23 cellular contexts compared by ENCODE assay signal in genomic region chr15:57649138-57649537, GRCh38. TPM values are rescaled to one million over a fixed set of nuclear protein-coding genes. Genes with fewer than 3 reads are reported as not detected.
DNase-seq lines count a peak whose midpoint lies in the region; ATAC-seq and TF ChIP-seq lines count a peak whose summit lies in the region.
"Had no signal": no experiment of that assay in that cellular context is flagged by ENCODE, and none has a peak within 500 bp of the region (broad histone marks: within the 10 kb centered on the region; RNA-seq: fewer than 3 reads in every experiment).

No MANE protein-coding gene starts in this region.

- intact Hi-C loops in heart right ventricle (cut with DNase I) (no loop called here), cardiac septum (cut with DNase I) (no loop called here), mammary epithelial cell (cut with micrococcal nuclease) (loop anchor here (10.0 kb wide), 1 partner anchor 536 kb away; no protein-coding TSS in a partner anchor)

- DNase-seq in heart right ventricle (no peak), cardiac septum (ENCODE audit: low spot score) (no peak), mammary epithelial cell (peak; percentile 97), fibroblast of pulmonary artery (ENCODE audit: low read depth) (peak; percentile 49), activated gamma-delta T cell (lab: John Stamatoyannopoulos, UW) (no peak), AG08396 (ENCODE audit: low spot score) (no peak), COR-L47 (lab: John Stamatoyannopoulos, UW) (no peak)
- DNase-seq: activated CD4-positive, alpha-beta memory T cell treated with anti-CD3 and anti-CD28 coated beads for 36 hours; activated CD4-positive, CD25-positive, alpha-beta regulatory T cell; C1 segment of cervical spinal cord; Calu3; kidney; NCI-H2171 treated with DMSO at 0.1 percent for 48 hours; NCI-H69; psoas muscle; spleen; stimulated activated CD4-positive, alpha-beta T cell treated with anti-CD3 and anti-CD28 coated beads, Interleukin-4, amount 100 ng/mL, for 24 hours; stimulated activated naive CD4-positive, alpha-beta T cell treated with Interleukin-2 at 50 U/mL for 16 hours; T1000; thyroid gland had no signal

- H3K27me3 ChIP-seq in heart right ventricle: no peaks in the 10 kb centered on the region
- no peaks in the 10 kb centered on the region for H3K27me3 ChIP-seq in mammary epithelial cell (ENCODE audit: insufficient read depth, low read length)
- H3K27me3 ChIP-seq: spleen, thyroid gland had no signal

- CTCF ChIA-PET in mammary epithelial cell (lab: Charles Lee; ENCODE audit: low non-redundant PET): interaction anchor here (0.6 kb wide), 1 partner anchor 83 kb away, joined by 3 read pairs; no protein-coding TSS in a partner anchor

- WGBS in heart right ventricle, 2 donors: 54 to 70% methylated on average over 3 of the region's 3 CpGs
- 23% methylated on average over 3 of the region's 3 CpGs for WGBS in mammary epithelial cell (ENCODE audit: low coverage, missing lambda C conversion rate)

- peaks cover 0 to 87% (median 43%) of the 10 kb centered on the region in 9 donors for H3K4me1 ChIP-seq in heart right ventricle
- H3K4me1 ChIP-seq in mammary epithelial cell (ENCODE audit: insufficient read depth, low read length): peaks cover 14% of the 10 kb centered on the region

- H3K9me3 ChIP-seq in heart right ventricle: no peaks in the 10 kb centered on the region
- no peaks in the 10 kb centered on the region for H3K9me3 ChIP-seq in mammary epithelial cell (replicated peaks; ENCODE audit: insufficient read depth, low read length)
- H3K9me3 ChIP-seq: psoas muscle, spleen, thyroid gland had no signal

- peak in 5 of 8 donors; percentile 23 to 58 (median 50) for ATAC-seq in heart right ventricle
- no peak for ATAC-seq in HG02642 (IDR thresholded peaks at IDR 0.05; ENCODE audit: poor library complexity, unreplicated experiment)
- ATAC-seq: K562 had no signal

- dilution Hi-C loops in mammary epithelial cell (cut with HindIII; ENCODE audit: low sequenced_read_pairs): no loop called here

- no peaks in the 10 kb centered on the region for H4K20me1 ChIP-seq in mammary epithelial cell (ENCODE audit: insufficient read depth, low read length)

- no peak overlapping the region for H3K4me2 ChIP-seq in mammary epithelial cell (ENCODE audit: insufficient read depth, low read depth, low read length)

- no peak overlapping the region for H2AFZ ChIP-seq in mammary epithelial cell (ENCODE audit: low read depth, low read length)

- no peak overlapping the region for H3K9ac ChIP-seq in mammary epithelial cell (ENCODE audit: insufficient read depth, low read length)

- in situ Hi-C loops in mammary epithelial cell (cut with MboI; ENCODE audit: low sequenced_read_pairs in 2 of 2): no loop called here

- H3K4me3 ChIP-seq in heart right ventricle: peak overlapping the region in 2 of 10 donors; percentile 2 to 20
- H3K4me3 ChIP-seq in mammary epithelial cell (replicated peaks in 1 of 3; ENCODE audit: insufficient read depth in 1 of 3, low read depth in 2 of 3, low read length in 3 of 3): no peak overlapping the region
- H3K4me3 ChIP-seq in fibroblast of pulmonary artery (replicated peaks; ENCODE audit: low read depth, low read length): no peak overlapping the region
- H3K4me3 ChIP-seq: coronary artery, K562, psoas muscle, spleen, thyroid gland had no signal

- peak overlapping the region in 7 of 10 donors; percentile 9 to 86 (median 75) for H3K27ac ChIP-seq in heart right ventricle
- H3K27ac ChIP-seq in mammary epithelial cell (ENCODE audit: insufficient read depth, low read depth, low read length): peak overlapping the region; percentile 67
- H3K27ac ChIP-seq: coronary artery, psoas muscle, spleen, thyroid gland had no signal

- no peak for TF ChIP-seq CTCF in heart right ventricle (IDR thresholded peaks at IDR 0.05)
- TF ChIP-seq CTCF in mammary epithelial cell (conservative IDR thresholded peaks at IDR 0.05 in 1 of 2, IDR thresholded peaks at IDR 0.05 in 1 of 2; ENCODE audit: extremely low read depth in 1 of 2, insufficient read depth in 1 of 2, low read depth in 1 of 2, low read length in 2 of 2): no peak
- TF ChIP-seq CTCF in fibroblast of pulmonary artery (IDR thresholded peaks at IDR 0.05; ENCODE audit: low read length, missing control alignments): no peak

- no peaks in the 10 kb centered on the region for H3K79me2 ChIP-seq in mammary epithelial cell (ENCODE audit: insufficient read depth, low read length)

- peaks cover 0 to 22% (median 0%) of the 10 kb centered on the region in 9 donors for H3K36me3 ChIP-seq in heart right ventricle
- H3K36me3 ChIP-seq in mammary epithelial cell (ENCODE audit: insufficient read depth, low read length): no peaks in the 10 kb centered on the region
- H3K36me3 ChIP-seq: spleen, thyroid gland had no signal

- BruUV-seq in mammary epithelial cell (replicated peaks; lab: Mats Ljungman, UMichigan): no TSS peak

RNA-seq across cellular contexts. Expression of gene POLR2M, which starts 57.4 kb away (rescaled TPM):
- total RNA-seq in heart right ventricle: 10 to 100 TPM; 42.1 to 89.2 (median 56.5) TPM
- 10 to 100 TPM; 15.2 to 85.7 TPM for polyA plus RNA-seq in heart right ventricle
- 80.8 TPM for total RNA-seq in cardiac septum
- total RNA-seq in mammary epithelial cell: 100 to 1,000 TPM in 1 of 2 donors, 10 to 100 TPM in 1; 82.9 to 109 TPM
- 51.3 TPM for polyA plus RNA-seq in mammary epithelial cell
- polyA minus RNA-seq in mammary epithelial cell: 70.1 TPM

RNA-seq across cellular contexts. Expression of gene MYZAP, which starts 57.4 kb away (rescaled TPM):
- total RNA-seq in heart right ventricle (1,000 to 10,000 TPM in 4 of 10 donors, 100 to 1,000 TPM in 6; 505 to 1,280 (median 954) TPM), cardiac septum (658 TPM), mammary epithelial cell (1 to 10 TPM; 1.0 to 4.8 TPM)
- polyA plus RNA-seq in heart right ventricle (100 to 1,000 TPM; 197 to 303 TPM), mammary epithelial cell (1.0 TPM)
- polyA minus RNA-seq in mammary epithelial cell: not detected
- total RNA-seq: K562 had no signal

Comparison
In these comparisons a context has a peak if more than half of its experiments do, and no peak if none do; other contexts are left out.
1. DNase-seq: peak in mammary epithelial cell (single experiment) and fibroblast of pulmonary artery (single experiment); none in heart right ventricle (0 of 2), cardiac septum (single experiment), activated gamma-delta T cell (single experiment), AG08396 (single experiment) and COR-L47 (single experiment).
2. RNA of gene MYZAP, which starts 57.4 kb away (total RNA-seq): 505 to 1,280 TPM in heart right ventricle and 658 TPM in cardiac septum (single experiment); 1.0 to 4.8 TPM in mammary epithelial cell; every median in the first group is over 10 times any median in the second.